ENCODE assay signal across 12 cellular contexts in the genomic region with DNA sequence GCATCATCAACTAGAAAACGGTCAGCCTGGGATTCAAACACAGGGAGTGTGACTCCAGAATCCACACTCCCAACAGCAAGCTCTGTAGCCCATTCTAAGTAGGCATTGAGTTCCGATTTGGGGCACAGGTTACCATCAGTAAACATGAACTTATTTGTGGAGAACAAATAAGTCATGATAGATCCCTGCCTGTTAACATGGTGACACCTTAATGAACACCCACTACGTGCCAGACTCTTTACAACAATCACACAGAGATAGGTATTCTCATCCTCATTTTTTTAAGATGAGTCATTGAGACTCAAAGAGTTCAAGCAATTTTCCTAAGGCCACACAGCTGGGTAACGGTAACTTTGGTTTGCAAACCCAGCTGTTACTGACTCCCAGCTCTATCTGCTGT.
A peak's percentile ranks its signal among the peaks of the same experiment; 100 is the strongest.
DNase-seq lines count a peak whose midpoint lies in the region; ATAC-seq and TF ChIP-seq lines count a peak whose summit lies in the region.
"Had no signal": no experiment of that assay in that cellular context is flagged by ENCODE, and none has a peak within 500 bp of the region (broad histone marks: within the 10 kb centered on the region; RNA-seq: fewer than 3 reads in every experiment).

No MANE protein-coding gene starts in this region.

- DNase-seq in GM23248 (peak; percentile 21), RWPE1 (ENCODE audit: low spot score) (peak; percentile 18), spleen (no peak), Calu3 (no peak)
- DNase-seq: effector CD4-positive, alpha-beta T cell; GF-D8; H7 had no signal

- H3F3A ChIP-seq in GM23248 (ENCODE audit: insufficient read depth) = no peaks in the 10 kb centered on the region

- peaks cover 20% of the 10 kb centered on the region for H3K4me1 Mint-ChIP-seq in Calu3 (ENCODE audit: low read depth, unreplicated experiment)

- H3K27ac ChIP-seq in GM23248 (no peak overlapping the region), RWPE1 (no peak overlapping the region), gastroesophageal sphincter (peak overlapping the region in 3 of 4 donors; percentile 39 to 64 (median 40)), spleen (peak overlapping the region; percentile 23 to 84 (median 72))
- H3K27ac ChIP-seq: HL-60 had no signal

- H3K27me3 ChIP-seq in GM23248 (replicated peaks; ENCODE audit: insufficient read depth) (no peaks in the 10 kb centered on the region), gastroesophageal sphincter (no peaks in the 10 kb centered on the region), spleen (replicated peaks in 1 of 7) (no peaks in the 10 kb centered on the region)

- in situ Hi-C loops in GM23248 (cut with MboI) = loop anchor here (10.0 kb wide), 1 partner anchor 123 kb away; no protein-coding TSS in a partner anchor

- ATAC-seq in gastroesophageal sphincter = no peak
- no peak for ATAC-seq in GM21529 (IDR thresholded peaks at IDR 0.05; ENCODE audit: unreplicated experiment)
- ATAC-seq in HG03439 (IDR thresholded peaks at IDR 0.05; ENCODE audit: unreplicated experiment) = no peak
- no peak for ATAC-seq in GM19397 (IDR thresholded peaks at IDR 0.05; ENCODE audit: unreplicated experiment)

- H3K4me2 ChIP-seq in GM23248 (ENCODE audit: unreplicated experiment) = no peak overlapping the region

- H3K4me3 ChIP-seq in GM23248 = no peak overlapping the region
- H3K4me3 ChIP-seq in gastroesophageal sphincter = no peak overlapping the region
- no peak overlapping the region for H3K4me3 ChIP-seq in spleen

- no peaks in the 10 kb centered on the region for H3K36me3 Mint-ChIP-seq in Calu3 (ENCODE audit: insufficient read depth, unreplicated experiment)

- no peak for TF ChIP-seq CTCF in RWPE1 (conservative IDR thresholded peaks at IDR 0.05; ENCODE audit: low read depth)
- no peak for TF ChIP-seq CTCF in gastroesophageal sphincter (IDR thresholded peaks at IDR 0.05)
- TF ChIP-seq CTCF in spleen (IDR thresholded peaks at IDR 0.05 in 8 of 11, conservative IDR thresholded peaks at IDR 0.05 in 3 of 11) = no peak
- TF ChIP-seq CTCF in Calu3 (IDR thresholded peaks at IDR 0.05; ENCODE audit: unreplicated experiment) = no peak

- H3K4me3 Mint-ChIP-seq in Calu3 (ENCODE audit: low read depth, unreplicated experiment) = no peak overlapping the region

- CTCF ChIA-PET in RWPE1 (lab: Yijun Ruan, JAX) = no interaction called here
- CTCF ChIA-PET in Calu3 (lab: Charles Lee) = interaction anchor here (0.5 kb wide), 2 partner anchors 25 to 44 kb away, joined by 3 read pairs; no protein-coding TSS in a partner anchor

- H3K36me3 ChIP-seq in GM23248 (ENCODE audit: low read depth) = no peaks in the 10 kb centered on the region
- H3K36me3 ChIP-seq in gastroesophageal sphincter = no peaks in the 10 kb centered on the region
- no peaks in the 10 kb centered on the region for H3K36me3 ChIP-seq in spleen

- H4K20me1 ChIP-seq in GM23248 (ENCODE audit: insufficient read depth) = no peaks in the 10 kb centered on the region

- no peaks in the 10 kb centered on the region for H3K9me3 ChIP-seq in GM23248 (ENCODE audit: low read depth)
- H3K9me3 ChIP-seq in gastroesophageal sphincter = no peaks in the 10 kb centered on the region
- no peaks in the 10 kb centered on the region for H3K9me3 ChIP-seq in spleen

- H3K79me2 ChIP-seq in GM23248 (ENCODE audit: insufficient read depth) = no peaks in the 10 kb centered on the region

- no TSS peak for BruUV-seq in Calu3 (replicated peaks; lab: Mats Ljungman, UMichigan)

- no peaks in the 10 kb centered on the region for H3K9me2 ChIP-seq in GM23248 (ENCODE audit: insufficient read depth)

- no peak for TF ChIP-seq POLR2A in gastroesophageal sphincter (IDR thresholded peaks at IDR 0.05)
- no peak for TF ChIP-seq POLR2A in spleen (IDR thresholded peaks at IDR 0.05)

- POLR2A ChIA-PET in RWPE1 (lab: Yijun Ruan, JAX; ENCODE audit: low non-redundant PET) = no interaction called here

- WGBS in GM23248 (ENCODE audit: low coverage in 1 of 2, low lambda C conversion rate in 2 of 2, missing lambda C conversion rate in 2 of 2), 2 experiments = 65 to 69% methylated on average over 4 of the region's 4 CpGs
- WGBS in gastroesophageal sphincter (ENCODE audit: low coverage in 1 of 2), 2 donors = 46 to 47% methylated on average over 3 to 4 of the region's 4 CpGs
- WGBS in spleen, 5 donors = 51 to 68% (median 65%) methylated on average over 4 of the region's 4 CpGs

- H3K9me3 Mint-ChIP-seq in Calu3 (ENCODE audit: low read depth, unreplicated experiment) = no peaks in the 10 kb centered on the region

- H2AFZ ChIP-seq in GM23248 = no peak overlapping the region

- H3K27me3 Mint-ChIP-seq in Calu3 (ENCODE audit: unreplicated experiment) = no peaks in the 10 kb centered on the region

- intact Hi-C loops in spleen (cut with DNase I; ENCODE audit: low total_unique reads) (loop anchor here (10.0 kb wide), 1 partner anchor 47 kb away; no protein-coding TSS in a partner anchor), Calu3 (cut with micrococcal nuclease; ENCODE audit: unreplicated experiment) (loop anchor here (2.0 kb wide), 1 partner anchor 53 kb away; no protein-coding TSS in a partner anchor)

- no peak overlapping the region for H3K9ac ChIP-seq in GM23248

- H3K4me1 ChIP-seq in GM23248 (ENCODE audit: insufficient read depth) (peaks cover under 1% of the 10 kb centered on the region), gastroesophageal sphincter (peaks cover 0 to 4% (median 4%) of the 10 kb centered on the region in 3 donors), spleen (peaks cover 4 to 84% (median 44%) of the 10 kb centered on the region in 6 donors)

- H3K27ac Mint-ChIP-seq in Calu3 (ENCODE audit: unreplicated experiment) = no peak overlapping the region

- no peak for TF ChIP-seq EP300 in gastroesophageal sphincter (IDR thresholded peaks at IDR 0.05)

Comparison
In these comparisons a context has a peak if more than half of its experiments do, and no peak if none do; other contexts are left out.
1. DNase-seq: peak in GM23248 (single experiment) and RWPE1 (single experiment); none in spleen (single experiment) and Calu3 (single experiment).
2. H3K27ac ChIP-seq: peak in gastroesophageal sphincter (3 of 4) and spleen (8 of 8); none in GM23248 (single experiment) and RWPE1 (single experiment).